In genomic region chr9:131724678-131725077, GRCh38 we compare ENCODE assay signal across 16 cellular contexts. TPM values are rescaled to one million over a fixed set of nuclear protein-coding genes. Genes with fewer than 3 reads are reported as not detected.
DNase-seq lines count a peak whose midpoint lies in the region; ATAC-seq and TF ChIP-seq lines count a peak whose summit lies in the region.
"Had no signal": no experiment of that assay in that cellular context is flagged by ENCODE, and none has a peak within 500 bp of the region (broad histone marks: within the 10 kb centered on the region; RNA-seq: fewer than 3 reads in every experiment).

No MANE protein-coding gene starts in this region.

- no peaks in the 10 kb centered on the region for H3K9me3 Mint-ChIP-seq in activated CD4-positive, alpha-beta memory T cell treated with anti-CD3 and anti-CD28 coated beads, Interleukin-2, amount 10 ng/mL, durations not matched to agents 7 days and 5 days
- H3K9me3 Mint-ChIP-seq in naive B cell, result peaks cover 0 to 2% (median 0%) of the 10 kb centered on the region in 7 donors
- peaks cover 0 to 6% of the 10 kb centered on the region in 2 experiments; a peak in 3 of 5 replicates for H3K9me3 Mint-ChIP-seq in H9
- H3K9me3 Mint-ChIP-seq: neural crest cell, WTC11 had no signal

- H3K56ac ChIP-seq in H9 (ENCODE audit: insufficient read length, low read depth, low read length), result no peak overlapping the region

- no peak overlapping the region for H2AK5ac ChIP-seq in H9 (ENCODE audit: insufficient read length, low read length)

- H2AFZ ChIP-seq in H9 (ENCODE audit: low read length), result no peak overlapping the region

- no peak overlapping the region for H3T11ph ChIP-seq in H9 (ENCODE audit: low read length)

- H3K4me3 Mint-ChIP-seq in activated CD4-positive, alpha-beta memory T cell treated with anti-CD3 and anti-CD28 coated beads, Interleukin-2, amount 10 ng/mL, durations not matched to agents 7 days and 5 days, result no peak overlapping the region
- H3K4me3 Mint-ChIP-seq in naive B cell (peak overlapping the region; percentile 77 to 92 (median 88)), H9 (no peak overlapping the region)
- H3K4me3 Mint-ChIP-seq: neural crest cell, WTC11 had no signal

- H3K27ac Mint-ChIP-seq in activated CD4-positive, alpha-beta memory T cell treated with anti-CD3 and anti-CD28 coated beads, Interleukin-2, amount 10 ng/mL, durations not matched to agents 7 days and 5 days, result peak overlapping the region; percentile 44
- H3K27ac Mint-ChIP-seq in naive B cell (peak overlapping the region; percentile 93 to 100 (median 98)), H9 (no peak overlapping the region)
- H3K27ac Mint-ChIP-seq: WTC11 had no signal

- H3K27ac ChIP-seq in DOHH2 (ENCODE audit: low read depth, low read length), result peak overlapping the region; percentile 96
- H3K27ac ChIP-seq in H9 (ENCODE audit: insufficient read length, low read depth, low read length), result no peak overlapping the region
- H3K27ac ChIP-seq: breast epithelium, lower lobe of right lung had no signal

- H3K9me2 ChIP-seq in DOHH2 (replicated peaks; ENCODE audit: control insufficient read depth, low read length), result no peaks in the 10 kb centered on the region

- no peak overlapping the region for H4K8ac ChIP-seq in H9 (replicated peaks; ENCODE audit: insufficient read length, low read depth, low read length)

- H3K9ac ChIP-seq in H9 (ENCODE audit: extremely low read depth, insufficient read length, low read length), result no peak overlapping the region

- H3K79me1 ChIP-seq in H9 (ENCODE audit: insufficient read depth, low read depth, low read length, poor library complexity, severe bottlenecking), result peaks cover 13% of the 10 kb centered on the region

- peaks cover 84% of the 10 kb centered on the region for H3K4me1 Mint-ChIP-seq in activated CD4-positive, alpha-beta memory T cell treated with anti-CD3 and anti-CD28 coated beads, Interleukin-2, amount 10 ng/mL, durations not matched to agents 7 days and 5 days
- H3K4me1 Mint-ChIP-seq in naive B cell (peaks cover 62 to 95% (median 90%) of the 10 kb centered on the region in 3 donors), H9 (peaks cover 19 to 26% of the 10 kb centered on the region in 2 experiments)

- no peak overlapping the region for H3K23ac ChIP-seq in H9 (ENCODE audit: insufficient read length, low read depth, low read length)

- CTCF ChIA-PET in activated CD4-positive, alpha-beta memory T cell treated with anti-CD3 and anti-CD28 coated beads, Interleukin-2, amount 10 ng/mL, durations not matched to agents 7 days and 5 days (lab: Charles Lee), result interaction anchor here (0.7 to 2.0 kb wide), 4 partner anchors 14 to 139 kb away, joined by 4 to 8 read pairs (median 4); no protein-coding TSS in a partner anchor

- no peak overlapping the region for H2BK5ac ChIP-seq in H9 (ENCODE audit: insufficient read length, low read length)

- H3K9me3 ChIP-seq in DOHH2 (ENCODE audit: control insufficient read depth, insufficient read depth, low read length), result no peaks in the 10 kb centered on the region
- H3K9me3 ChIP-seq in H9 (ENCODE audit: control insufficient read depth, low read depth, low read length), result no peaks in the 10 kb centered on the region
- H3K9me3 ChIP-seq: breast epithelium, lower lobe of right lung had no signal

- H3K18ac ChIP-seq in H9 (ENCODE audit: insufficient read length, low read depth, low read length), result no peak overlapping the region

- H3K79me2 ChIP-seq in DOHH2 (ENCODE audit: control insufficient read depth, low read length), result peaks cover 63% of the 10 kb centered on the region
- peaks cover 21% of the 10 kb centered on the region; the same call in 1 of the 2 replicates for H3K79me2 ChIP-seq in H9 (ENCODE audit: insufficient read depth, low read length)

- no peak overlapping the region for H4K91ac ChIP-seq in H9 (ENCODE audit: insufficient read length, low read depth, low read length)

- H3F3A ChIP-seq in DOHH2 (ENCODE audit: control insufficient read depth, insufficient read depth), result peaks cover 49% of the 10 kb centered on the region

- no peak overlapping the region for H2BK20ac ChIP-seq in H9 (ENCODE audit: low read depth, low read length, poor library complexity, severe bottlenecking)

- DNase-seq in Jurkat, Clone E6-1 (ENCODE audit: low read depth, low spot score), result peak; percentile 44
- no peak for DNase-seq in activated CD4-positive, alpha-beta memory T cell treated with anti-CD3 and anti-CD28 coated beads, Interleukin-2, amount 10 ng/mL, durations not matched to agents 7 days and 5 days
- peak; percentile 76 for DNase-seq in naive B cell
- DNase-seq in stimulated activated CD4-positive, alpha-beta T cell treated with anti-CD3 and anti-CD28 coated beads, Interleukin-1b, Interleukin-23, amount 100 ng/mL, for 48 hours, result no peak
- no peak for DNase-seq in H9
- DNase-seq: GF-D8, IMR-90, lower lobe of right lung, NCI-H1105 treated with DMSO at 0.1 percent for 48 hours had no signal

- H3K27me3 ChIP-seq in DOHH2 (ENCODE audit: control insufficient read depth, low read length), result no peaks in the 10 kb centered on the region
- H3K27me3 ChIP-seq in H9 (ENCODE audit: insufficient read depth, low read length), result no peaks in the 10 kb centered on the region
- H3K27me3 ChIP-seq: breast epithelium had no signal

- H3K4me2 ChIP-seq in DOHH2 (ENCODE audit: low read length) (peak overlapping the region; percentile 83), H9 (ENCODE audit: insufficient read depth, insufficient read length, low read length) (no peak overlapping the region)

- H3K4ac ChIP-seq in H9 (ENCODE audit: low read depth, low read length), result no peak overlapping the region

- POLR2A ChIA-PET in activated CD4-positive, alpha-beta memory T cell treated with anti-CD3 and anti-CD28 coated beads, Interleukin-2, amount 10 ng/mL, durations not matched to agents 7 days and 5 days (lab: Charles Lee), result interaction anchor here (0.6 to 4.4 kb wide), 5 partner anchors 9 to 56 kb away, joined by 3 to 25 read pairs (median 3); no protein-coding TSS in a partner anchor

- peaks cover 44% of the 10 kb centered on the region for H3K36me3 Mint-ChIP-seq in activated CD4-positive, alpha-beta memory T cell treated with anti-CD3 and anti-CD28 coated beads, Interleukin-2, amount 10 ng/mL, durations not matched to agents 7 days and 5 days (ENCODE audit: low read depth)
- H3K36me3 Mint-ChIP-seq in naive B cell (peaks cover 0 to 6% of the 10 kb centered on the region in 2 donors), H9 (ENCODE audit: insufficient read depth in 1 of 3, low read depth in 3 of 3) (peaks cover 4 to 21% (median 16%) of the 10 kb centered on the region in 3 experiments; a peak in 6 of 7 replicates)

- H2BK12ac ChIP-seq in H9 (ENCODE audit: insufficient read length, low read depth, low read length), result no peak overlapping the region

- TF ChIP-seq CTCF in DOHH2 (IDR thresholded peaks at IDR 0.05; ENCODE audit: low read depth, low read length, poor library complexity, severe bottlenecking) (no peak), H9 (conservative IDR thresholded peaks at IDR 0.05) (no peak)

- no peak overlapping the region for H3K14ac ChIP-seq in H9 (ENCODE audit: insufficient read depth, low read length)

- no CpG with 5 or more reads among the region's 2 CpGs for WGBS in H9 (ENCODE audit: extremely low coverage, insufficient read length, low lambda C conversion rate)

- H3K4me1 ChIP-seq in DOHH2 (ENCODE audit: control insufficient read depth, low read length), result peaks cover 98% of the 10 kb centered on the region
- peaks cover 4% of the 10 kb centered on the region; the same call in 1 of the 2 replicates for H3K4me1 ChIP-seq in H9 (ENCODE audit: insufficient read depth, low read length)
- H3K4me1 ChIP-seq: breast epithelium had no signal

- ATAC-seq in naive B cell (ENCODE audit: low read depth in 2 of 2) (peak; percentile 20 to 21), GM18870 (IDR thresholded peaks at IDR 0.05; ENCODE audit: unreplicated experiment) (no peak), GM18868 (IDR thresholded peaks at IDR 0.05; ENCODE audit: unreplicated experiment) (no peak)
- ATAC-seq: lower lobe of right lung, Panc1, WTC11 had no signal

- peaks cover 39% of the 10 kb centered on the region for H3K36me3 ChIP-seq in DOHH2 (ENCODE audit: control insufficient read depth, low read length)
- H3K36me3 ChIP-seq: breast epithelium had no signal

- no peak overlapping the region for H4K5ac ChIP-seq in H9 (ENCODE audit: insufficient read length, low read depth, low read length)

- H3K27me3 Mint-ChIP-seq in activated CD4-positive, alpha-beta memory T cell treated with anti-CD3 and anti-CD28 coated beads, Interleukin-2, amount 10 ng/mL, durations not matched to agents 7 days and 5 days, result no peaks in the 10 kb centered on the region
- H3K27me3 Mint-ChIP-seq in naive B cell, result no peaks in the 10 kb centered on the region
- no peaks in the 10 kb centered on the region for H3K27me3 Mint-ChIP-seq in H9 (ENCODE audit: low read depth)

- peak overlapping the region; percentile 69 for H3K4me3 ChIP-seq in DOHH2 (ENCODE audit: low read length)
- no peak overlapping the region for H3K4me3 ChIP-seq in Jurkat, Clone E6-1 (ENCODE audit: low read length)
- H3K4me3 ChIP-seq: breast epithelium, lower lobe of right lung had no signal

- no peaks in the 10 kb centered on the region for H3K23me2 ChIP-seq in H9 (ENCODE audit: insufficient read length, low read depth, low read length, poor library complexity, severe bottlenecking)

- no peak overlapping the region for H2BK15ac ChIP-seq in H9 (ENCODE audit: low read depth, low read length)

- no peak overlapping the region for H2BK120ac ChIP-seq in H9 (ENCODE audit: low read depth, low read length, poor library complexity, severe bottlenecking)

- H4K20me1 ChIP-seq in DOHH2 (ENCODE audit: control insufficient read depth, insufficient read depth, low read depth, low read length), result no peaks in the 10 kb centered on the region
- no peaks in the 10 kb centered on the region for H4K20me1 ChIP-seq in H9 (ENCODE audit: control insufficient read depth, insufficient read depth, insufficient read length)

RNA-seq across cellular contexts. Expression of gene RAPGEF1, which starts 15.2 kb away (rescaled TPM):
- 32.8 TPM for polyA plus RNA-seq in Jurkat, Clone E6-1 (2012; ENCODE audit: insufficient read depth, insufficient read length)
- 100 to 1,000 TPM; 149 to 158 TPM for total RNA-seq in activated CD4-positive, alpha-beta memory T cell treated with anti-CD3 and anti-CD28 coated beads, Interleukin-2, amount 10 ng/mL, durations not matched to agents 7 days and 5 days
- 10 to 100 TPM in 2 of 6 donors, 1 to 10 TPM in 4; 3.4 to 21.1 (median 7.9) TPM for polyA plus RNA-seq in naive B cell (ENCODE audit: low read depth in 6 of 6)
- total RNA-seq in H9 (2021), result 53.9 and 55.6 TPM in 2 replicates

Comparison
In these comparisons a context has a peak if more than half of its experiments do, and no peak if none do; other contexts are left out.
1. DNase-seq: peak in Jurkat, Clone E6-1 (single experiment) and naive B cell (single experiment); none in activated CD4-positive, alpha-beta memory T cell treated with anti-CD3 and anti-CD28 coated beads, Interleukin-2, amount 10 ng/mL, durations not matched to agents 7 days and 5 days (single experiment), stimulated activated CD4-positive, alpha-beta T cell treated with anti-CD3 and anti-CD28 coated beads, Interleukin-1b, Interleukin-23, amount 100 ng/mL, for 48 hours (single experiment) and H9 (single experiment).
2. H3K27ac Mint-ChIP-seq: peak in activated CD4-positive, alpha-beta memory T cell treated with anti-CD3 and anti-CD28 coated beads, Interleukin-2, amount 10 ng/mL, durations not matched to agents 7 days and 5 days (single experiment) and naive B cell (6 of 6); none in H9 (0 of 3).
3. H3K4me3 Mint-ChIP-seq: peak in naive B cell (8 of 8); none in activated CD4-positive, alpha-beta memory T cell treated with anti-CD3 and anti-CD28 coated beads, Interleukin-2, amount 10 ng/mL, durations not matched to agents 7 days and 5 days (single experiment) and H9 (0 of 2).
4. ATAC-seq: peak in naive B cell (2 of 2); none in GM18870 (single experiment) and GM18868 (single experiment).